18 cellular contexts compared by ENCODE assay signal in the genomic region with DNA sequence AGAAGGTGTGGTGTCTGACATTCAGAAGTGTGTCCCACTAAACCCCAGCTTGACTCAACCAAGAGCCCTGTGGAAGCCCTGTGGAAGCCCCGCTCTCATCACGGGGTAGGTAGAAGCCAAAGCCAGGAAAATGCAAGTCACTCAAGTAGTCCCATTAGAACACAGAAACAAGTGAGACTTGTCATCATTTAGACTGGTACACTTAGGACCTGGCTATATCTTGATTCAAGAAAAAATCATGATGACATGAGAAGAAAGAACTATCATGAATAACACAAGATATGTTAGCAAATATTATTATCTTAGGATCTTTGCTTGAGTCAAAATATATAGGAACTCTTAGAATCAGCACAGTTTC. TPM values are rescaled to one million over a fixed set of nuclear protein-coding genes. Genes with fewer than 3 reads are reported as not detected.
"Had no signal": no experiment of that assay in that cellular context is flagged by ENCODE, and none has a peak within 500 bp of the region (broad histone marks: within the 10 kb centered on the region; RNA-seq: fewer than 3 reads in every experiment).

No MANE protein-coding gene starts in this region.

- DNase-seq: effector CD8-positive, alpha-beta T cell; gastrocnemius medialis; kidney; spleen; stimulated activated CD4-positive, alpha-beta T cell treated with anti-CD3 and anti-CD28 coated beads, Interleukin-4, amount 100 ng/mL, for 4 hours; upper lobe of left lung had no signal

- H3K79me2 ChIP-seq: hepatocyte had no signal

- H3K9me3 ChIP-seq: colonic mucosa, gastrocnemius medialis, heart left ventricle, neutrophil, pancreas, spleen, testis, tibial nerve, upper lobe of left lung had no signal

- H3K27ac ChIP-seq: colonic mucosa, epithelial cell of prostate, gastrocnemius medialis, heart left ventricle, hepatocyte, neutrophil, pancreas, skin epidermis, spleen, testis, tibial nerve, upper lobe of left lung had no signal

- H2AFZ ChIP-seq: hepatocyte had no signal

- H3K36me3 ChIP-seq: colonic mucosa, gastrocnemius medialis, heart left ventricle, neutrophil, pancreas, spleen, tibial nerve, upper lobe of left lung had no signal

- H3K4me3 ChIP-seq: colonic mucosa, gastrocnemius medialis, heart left ventricle, hepatocyte, lung, pancreas, skin epidermis, spleen, testis, tibial nerve, upper lobe of left lung had no signal

- ATAC-seq: naive thymus-derived CD4-positive, alpha-beta T cell; stimulated activated naive CD8-positive, alpha-beta T cell treated with anti-CD3 and anti-CD28 coated beads, Interleukin-15, Interleukin-2, amounts not matched to agents 100 U/mL and 50 U/mL, for 24 hours had no signal

- H3K4me2 ChIP-seq: hepatocyte had no signal

- H3K4me1 ChIP-seq: colonic mucosa, gastrocnemius medialis, heart left ventricle, pancreas, spleen, testis, tibial nerve, upper lobe of left lung had no signal

- H3K27me3 ChIP-seq: colonic mucosa, gastrocnemius medialis, hepatocyte, neutrophil, pancreas, testis, tibial nerve, upper lobe of left lung had no signal

RNA-seq across cellular contexts. Expression of a gene that starts 28.2 kb away (rescaled TPM):
- polyA plus RNA-seq: naive thymus-derived CD4-positive, alpha-beta T cell had no signal
